11 cellular contexts compared by ENCODE assay signal in the genomic region with DNA sequence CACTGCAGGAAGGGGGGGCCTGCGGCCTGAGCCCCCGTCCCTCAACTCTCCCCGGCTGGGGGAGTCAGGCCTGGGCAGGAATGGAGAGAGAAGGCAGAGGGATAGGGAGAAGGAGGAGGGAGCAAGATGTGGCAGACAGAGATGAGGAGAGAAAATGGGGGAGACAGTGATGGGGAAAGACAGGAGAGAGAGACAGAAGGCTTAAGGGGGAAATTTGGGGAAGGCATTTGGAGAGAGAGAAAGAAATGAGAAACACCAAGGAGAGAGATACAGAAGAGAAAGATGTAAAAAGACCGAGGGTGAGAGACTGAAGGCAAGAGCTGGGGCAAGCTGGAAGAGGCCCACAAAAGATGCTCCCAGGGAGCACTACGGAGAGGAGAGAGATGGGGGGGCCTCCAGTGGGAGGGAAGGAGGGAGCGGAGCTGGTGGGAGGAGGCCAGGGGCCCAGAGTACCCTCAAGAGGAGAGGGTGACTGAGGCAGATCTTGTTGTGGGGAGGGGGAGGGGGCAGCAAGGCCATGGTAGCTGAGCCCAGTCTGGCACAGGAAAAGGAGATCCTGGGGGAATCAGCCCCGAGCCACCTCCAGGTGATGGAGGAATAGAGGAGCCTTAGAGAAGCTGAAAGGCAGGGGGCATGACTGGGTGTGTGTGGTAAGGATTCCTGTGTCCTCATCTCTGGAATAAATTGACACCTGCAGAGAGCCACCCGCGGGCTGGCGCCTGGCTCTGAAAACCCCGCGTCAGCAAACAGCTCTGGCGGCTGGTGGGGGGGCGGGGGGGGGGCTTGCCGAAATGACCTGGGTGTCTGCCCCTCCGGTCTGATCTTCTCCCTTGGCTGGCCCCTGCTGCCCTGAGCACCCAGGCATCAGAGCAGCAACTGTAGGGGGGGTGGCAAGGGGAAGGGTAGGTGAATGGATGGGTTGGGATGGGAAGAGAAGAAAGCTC. TPM values are rescaled to one million over a fixed set of nuclear protein-coding genes. Genes with fewer than 3 reads are reported as not detected.
DNase-seq lines count a peak whose midpoint lies in the region; ATAC-seq lines count a peak whose summit lies in the region.
"Had no signal": no experiment of that assay in that cellular context is flagged by ENCODE, and none has a peak within 500 bp of the region (broad histone marks: within the 10 kb centered on the region; RNA-seq: fewer than 3 reads in every experiment).

No MANE protein-coding gene starts in this region.

- peak overlapping the region; percentile 94 for H3K9ac ChIP-seq in neuronal stem cell (ENCODE audit: low read depth, low read length, poor library complexity)

- peak overlapping the region; percentile 88 for H2BK5ac ChIP-seq in neuronal stem cell (ENCODE audit: low read length)

- H4K8ac ChIP-seq in neuronal stem cell (ENCODE audit: low read depth, low read length), result no peak overlapping the region

- peak overlapping the region; percentile 92 for H3K4me2 ChIP-seq in neuronal stem cell (ENCODE audit: insufficient read depth, low read length, poor library complexity, severe bottlenecking)

- H2AFZ ChIP-seq in neuronal stem cell (ENCODE audit: low read length), result peak overlapping the region; percentile 81

- peaks cover 12% of the 10 kb centered on the region for H3K27me3 Mint-ChIP-seq in CD4-positive, CD25-positive, alpha-beta regulatory T cell
- H3K27me3 Mint-ChIP-seq in dendritic cell treated with granulocyte-macrophage colony-stimulating factor and Interleukin-4, amounts not matched to agents 40 ng/mL and 50 ng/mL, for 4 days, result peaks cover 49% of the 10 kb centered on the region

- no peak overlapping the region for H2BK12ac ChIP-seq in neuronal stem cell (ENCODE audit: low read length)

- DNase-seq in CD4-positive, CD25-positive, alpha-beta regulatory T cell, result no peak
- DNase-seq in NCI-H146 treated with DMSO at 0.1 percent for 48 hours (lab: John Stamatoyannopoulos, UW; ENCODE audit: unreplicated experiment) (peak; percentile 17), neuronal stem cell (ENCODE audit: low spot score) (no peak), activated gamma-delta T cell (lab: John Stamatoyannopoulos, UW) (no peak), superior temporal gyrus (ENCODE audit: extremely low spot score) (no peak)
- DNase-seq: NCI-H510A; stimulated activated CD4-positive, alpha-beta T cell treated with anti-CD3 and anti-CD28 coated beads, Interleukin-4, amount 100 ng/mL, for 1 hour had no signal

- no peak overlapping the region for H3K27ac ChIP-seq in CD4-positive, CD25-positive, alpha-beta regulatory T cell (ENCODE audit: insufficient read depth, low read length, poor library complexity, severe bottlenecking)
- H3K27ac ChIP-seq in neuronal stem cell (replicated peaks; ENCODE audit: low read length), result peak overlapping the region; percentile 81

- H3K36me3 Mint-ChIP-seq in CD4-positive, CD25-positive, alpha-beta regulatory T cell, result no peaks in the 10 kb centered on the region
- H3K36me3 Mint-ChIP-seq in dendritic cell treated with granulocyte-macrophage colony-stimulating factor and Interleukin-4, amounts not matched to agents 40 ng/mL and 50 ng/mL, for 4 days (ENCODE audit: low read depth), result peaks cover 8% of the 10 kb centered on the region

- no peaks in the 10 kb centered on the region for H3K9me3 Mint-ChIP-seq in CD4-positive, CD25-positive, alpha-beta regulatory T cell
- no peaks in the 10 kb centered on the region for H3K9me3 Mint-ChIP-seq in dendritic cell treated with granulocyte-macrophage colony-stimulating factor and Interleukin-4, amounts not matched to agents 40 ng/mL and 50 ng/mL, for 4 days

- H2AK5ac ChIP-seq in neuronal stem cell (ENCODE audit: low read depth, low read length), result peak overlapping the region; percentile 100

- H3K9me3 ChIP-seq in CD4-positive, CD25-positive, alpha-beta regulatory T cell (ENCODE audit: control insufficient read depth in 2 of 2, low read length in 2 of 2), result no peaks in the 10 kb centered on the region
- peaks cover 0 to 2% of the 10 kb centered on the region in 2 donors for H3K9me3 ChIP-seq in neuronal stem cell (replicated peaks in 1 of 2; ENCODE audit: control insufficient read depth in 2 of 2, insufficient read depth in 1 of 2, low read depth in 1 of 2, low read length in 2 of 2)

- H3K14ac ChIP-seq in neuronal stem cell (ENCODE audit: low read length), result no peak overlapping the region

- H3K18ac ChIP-seq in neuronal stem cell (ENCODE audit: low read length), result peak overlapping the region; percentile 89

- peaks cover 18% of the 10 kb centered on the region for H3K79me1 ChIP-seq in neuronal stem cell (ENCODE audit: low read depth, low read length)

- peak overlapping the region; percentile 89 for H3K23ac ChIP-seq in neuronal stem cell (ENCODE audit: low read depth, low read length, poor library complexity)

- no peak overlapping the region for H2BK120ac ChIP-seq in neuronal stem cell (ENCODE audit: low read depth, low read length)

- H3K27me3 ChIP-seq in CD4-positive, CD25-positive, alpha-beta regulatory T cell (ENCODE audit: control insufficient read depth, insufficient read depth, low read length), result no peaks in the 10 kb centered on the region
- no peaks in the 10 kb centered on the region for H3K27me3 ChIP-seq in neuronal stem cell (ENCODE audit: control insufficient read depth in 3 of 3, insufficient read depth in 3 of 3, low read depth in 1 of 3, low read length in 3 of 3)

- H4K91ac ChIP-seq in neuronal stem cell (ENCODE audit: low read depth, low read length, poor library complexity), result no peak overlapping the region

- peaks cover 0 to 32% (median 15%) of the 10 kb centered on the region in 4 donors for H3K4me1 Mint-ChIP-seq in CD4-positive, CD25-positive, alpha-beta regulatory T cell
- H3K4me1 Mint-ChIP-seq in dendritic cell treated with granulocyte-macrophage colony-stimulating factor and Interleukin-4, amounts not matched to agents 40 ng/mL and 50 ng/mL, for 4 days (ENCODE audit: low read depth), result peaks cover 7% of the 10 kb centered on the region

- no peak overlapping the region for H3K4ac ChIP-seq in neuronal stem cell (ENCODE audit: low read length)

- no CpG with 5 or more reads among the region's 16 CpGs for WGBS in neuronal stem cell (ENCODE audit: extremely low coverage in 2 of 2, insufficient read length in 2 of 2, insufficient replicate concordance in 1 of 2), 2 donors

- peak overlapping the region; percentile 80 to 90 (median 84) for H3K4me3 Mint-ChIP-seq in CD4-positive, CD25-positive, alpha-beta regulatory T cell
- H3K4me3 Mint-ChIP-seq in dendritic cell treated with granulocyte-macrophage colony-stimulating factor and Interleukin-4, amounts not matched to agents 40 ng/mL and 50 ng/mL, for 4 days, result peak overlapping the region; percentile 35

- ATAC-seq in CD4-positive, CD25-positive, alpha-beta regulatory T cell (ENCODE audit: low read depth in 2 of 2), result no peak
- ATAC-seq in HG03442 (IDR thresholded peaks at IDR 0.05; ENCODE audit: unreplicated experiment) (no peak), GM18498 (IDR thresholded peaks at IDR 0.05; ENCODE audit: unreplicated experiment) (no peak)

- no peak overlapping the region for H3K4me3 ChIP-seq in CD4-positive, CD25-positive, alpha-beta regulatory T cell (ENCODE audit: low read depth, low read length)
- peak overlapping the region; percentile 60 to 97 for H3K4me3 ChIP-seq in neuronal stem cell (ENCODE audit: low read length in 2 of 2)

- peak overlapping the region; percentile 9 to 62 (median 54) for H3K27ac Mint-ChIP-seq in CD4-positive, CD25-positive, alpha-beta regulatory T cell
- H3K27ac Mint-ChIP-seq in dendritic cell treated with granulocyte-macrophage colony-stimulating factor and Interleukin-4, amounts not matched to agents 40 ng/mL and 50 ng/mL, for 4 days, result no peak overlapping the region

- intact Hi-C loops in dendritic cell treated with granulocyte-macrophage colony-stimulating factor and Interleukin-4, amounts not matched to agents 40 ng/mL and 50 ng/mL, for 4 days (cut with micrococcal nuclease), result loop anchor here (10.0 kb wide), 1 partner anchor 51 kb away; a partner anchor contains a TSS

- peaks cover 23% of the 10 kb centered on the region for H3K4me1 ChIP-seq in CD4-positive, CD25-positive, alpha-beta regulatory T cell (ENCODE audit: control insufficient read depth, insufficient read depth, low read length, poor library complexity, severe bottlenecking)
- H3K4me1 ChIP-seq in neuronal stem cell (ENCODE audit: control insufficient read depth in 2 of 2, insufficient read depth in 1 of 2, low read depth in 1 of 2, low read length in 2 of 2), result peaks cover 14 to 25% of the 10 kb centered on the region in 2 donors

- H3K36me3 ChIP-seq in CD4-positive, CD25-positive, alpha-beta regulatory T cell (ENCODE audit: control insufficient read depth, insufficient read depth, low read length), result no peaks in the 10 kb centered on the region
- H3K36me3 ChIP-seq in neuronal stem cell (replicated peaks in 1 of 2; ENCODE audit: control insufficient read depth in 2 of 2, insufficient read depth in 2 of 2, low read length in 2 of 2), result peaks cover 29 to 42% of the 10 kb centered on the region in 2 donors

- peak overlapping the region; percentile 89 for H2BK15ac ChIP-seq in neuronal stem cell (ENCODE audit: low read length)

RNA-seq across cellular contexts. Expression of a gene that starts 1.5 kb away (rescaled TPM):
- 3.6 TPM for total RNA-seq in CD4-positive, CD25-positive, alpha-beta regulatory T cell
- not detected for polyA plus RNA-seq in CD4-positive, CD25-positive, alpha-beta regulatory T cell
- polyA plus RNA-seq in neuronal stem cell (2013, experiment 1 of 2), result 60.8 TPM
- 59.8 TPM for polyA plus RNA-seq in neuronal stem cell (2013, experiment 2 of 2)

RNA-seq across cellular contexts. Expression of a gene that starts 2.3 kb away (rescaled TPM):
- 23.0 TPM for total RNA-seq in CD4-positive, CD25-positive, alpha-beta regulatory T cell
- polyA plus RNA-seq in CD4-positive, CD25-positive, alpha-beta regulatory T cell, result 10 to 100 TPM; 64.9 to 80.9 (median 66.7) TPM
- 255 TPM for polyA plus RNA-seq in neuronal stem cell (2013, experiment 1 of 2)
- 258 TPM for polyA plus RNA-seq in neuronal stem cell (2013, experiment 2 of 2)

RNA-seq across cellular contexts. Expression of a gene that starts 11.8 kb away (rescaled TPM):
- 113 TPM for total RNA-seq in CD4-positive, CD25-positive, alpha-beta regulatory T cell
- polyA plus RNA-seq in CD4-positive, CD25-positive, alpha-beta regulatory T cell, result 100 to 1,000 TPM; 148 to 174 (median 153) TPM
- 31.8 TPM for polyA plus RNA-seq in neuronal stem cell (2013, experiment 1 of 2)
- polyA plus RNA-seq in neuronal stem cell (2013, experiment 2 of 2), result 30.0 TPM

RNA-seq across cellular contexts. Expression of a gene that starts 14.0 kb away (rescaled TPM):
- not detected for total RNA-seq in CD4-positive, CD25-positive, alpha-beta regulatory T cell
- not detected for polyA plus RNA-seq in CD4-positive, CD25-positive, alpha-beta regulatory T cell
- not detected for polyA plus RNA-seq in neuronal stem cell (2013, experiment 1 of 2)
- not detected for polyA plus RNA-seq in neuronal stem cell (2013, experiment 2 of 2)
- total RNA-seq: dermis microvascular lymphatic vessel endothelial cell had no signal

RNA-seq across cellular contexts. Expression of a gene that starts 19.3 kb away (rescaled TPM):
- total RNA-seq in CD4-positive, CD25-positive, alpha-beta regulatory T cell, result not detected
- polyA plus RNA-seq in CD4-positive, CD25-positive, alpha-beta regulatory T cell, result not detected
- polyA plus RNA-seq in neuronal stem cell (2013, experiment 1 of 2), result 0.06 TPM
- 0.01 TPM for polyA plus RNA-seq in neuronal stem cell (2013, experiment 2 of 2)
- total RNA-seq: dermis microvascular lymphatic vessel endothelial cell had no signal
